In the genomic region with DNA sequence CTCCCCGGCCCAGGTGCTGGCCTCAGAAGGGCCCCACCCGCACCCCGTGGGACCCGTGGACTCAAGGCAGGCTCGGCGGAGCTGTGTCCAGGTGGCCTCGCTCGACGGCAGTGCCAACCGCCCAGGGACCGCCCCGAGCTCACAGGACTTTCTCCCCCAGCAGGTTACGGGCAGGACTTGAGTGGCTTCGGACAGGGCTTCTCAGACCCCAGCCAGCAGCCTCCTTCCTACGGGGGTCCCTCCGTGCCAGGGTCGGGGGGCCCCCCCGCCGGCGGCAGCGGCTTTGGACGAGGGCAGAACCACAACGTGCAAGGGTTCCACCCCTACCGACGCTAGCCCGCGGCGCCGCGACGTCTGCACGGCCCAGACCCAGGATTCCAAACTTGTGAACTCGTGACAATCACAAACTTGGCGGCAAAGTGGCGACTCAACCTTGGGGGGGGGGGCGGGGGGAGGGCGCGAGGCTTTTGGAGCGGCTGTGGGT, we compare ENCODE assay signal across 21 cellular contexts. TPM values are rescaled to one million over a fixed set of nuclear protein-coding genes. Genes with fewer than 3 reads are reported as not detected.
"Had no signal": no experiment of that assay in that cellular context is flagged by ENCODE, and none has a peak within 500 bp of the region (broad histone marks: within the 10 kb centered on the region; RNA-seq: fewer than 3 reads in every experiment).

No MANE protein-coding gene starts in this region.

- H3K4me3 Mint-ChIP-seq: naive thymus-derived CD4-positive, alpha-beta T cell; nephron progenitor cell; stimulated activated naive B cell treated with anti-CD40 and anti-IgM and Interleukin-4, amounts not matched to agents 10 μg/mL and 1 μg/mL and 100 μg/mL, for 72 hours; stimulated activated naive CD8-positive, alpha-beta T cell treated with anti-CD3 and anti-CD28 coated beads, Interleukin-15, amount 100 ng/mL, for 72 hours had no signal

- DNase-seq: colonic mucosa; dermis blood vessel endothelial cell; foreskin keratinocyte; kidney; left colon; mesendoderm; naive thymus-derived CD4-positive, alpha-beta T cell; nephron progenitor cell; spleen; stimulated activated CD4-positive, alpha-beta T cell treated with anti-CD3 and anti-CD28 coated beads, Interleukin-15, amount 100 ng/mL, for 24 hours; stimulated activated CD4-positive, alpha-beta T cell treated with anti-CD3 and anti-CD28 coated beads, Interleukin-1b, Interleukin-23, amount 100 ng/mL, for 48 hours; stimulated activated CD4-positive, alpha-beta T cell treated with anti-CD3 and anti-CD28 coated beads, Interleukin-4, amount 100 ng/mL, for 4 hours; stimulated activated naive B cell treated with anti-CD40 and anti-IgM and Interleukin-4, amounts not matched to agents 10 μg/mL and 1 μg/mL and 100 μg/mL, for 72 hours; stimulated activated naive CD8-positive, alpha-beta T cell treated with anti-CD3 and anti-CD28 coated beads, Interleukin-15, amount 100 ng/mL, for 72 hours; testis had no signal

- H3K27me3 Mint-ChIP-seq: naive thymus-derived CD4-positive, alpha-beta T cell; stimulated activated naive B cell treated with anti-CD40 and anti-IgM and Interleukin-4, amounts not matched to agents 10 μg/mL and 1 μg/mL and 100 μg/mL, for 72 hours; stimulated activated naive CD8-positive, alpha-beta T cell treated with anti-CD3 and anti-CD28 coated beads, Interleukin-15, amount 100 ng/mL, for 72 hours had no signal

- H3K27me3 ChIP-seq: colonic mucosa, foreskin keratinocyte, hepatocyte, spleen, testis, tibial nerve had no signal

- H3K9ac ChIP-seq: parathyroid adenoma had no signal

- H3K9me3 ChIP-seq: colonic mucosa, prostate gland, spleen, testis, tibial nerve had no signal

- ATAC-seq: foreskin keratinocyte; left colon; naive thymus-derived CD4-positive, alpha-beta T cell; sciatic nerve; stimulated activated naive B cell treated with anti-CD40 and anti-IgM and Interleukin-4, amounts not matched to agents 10 μg/mL and 1 μg/mL and 100 μg/mL, for 72 hours; stimulated activated naive CD8-positive, alpha-beta T cell treated with anti-CD3 and anti-CD28 coated beads, Interleukin-15, amount 100 ng/mL, for 72 hours had no signal

- FAIRE-seq: kidney had no signal

- H3K4me3 ChIP-seq: colonic mucosa, hepatocyte, prostate gland, spleen, testis, tibial nerve had no signal

- H3K27ac Mint-ChIP-seq: naive thymus-derived CD4-positive, alpha-beta T cell; stimulated activated naive B cell treated with anti-CD40 and anti-IgM and Interleukin-4, amounts not matched to agents 10 μg/mL and 1 μg/mL and 100 μg/mL, for 72 hours; stimulated activated naive CD8-positive, alpha-beta T cell treated with anti-CD3 and anti-CD28 coated beads, Interleukin-15, amount 100 ng/mL, for 72 hours had no signal

- H3K9me3 Mint-ChIP-seq: nephron progenitor cell; stimulated activated naive B cell treated with anti-CD40 and anti-IgM and Interleukin-4, amounts not matched to agents 10 μg/mL and 1 μg/mL and 100 μg/mL, for 72 hours; stimulated activated naive CD8-positive, alpha-beta T cell treated with anti-CD3 and anti-CD28 coated beads, Interleukin-15, amount 100 ng/mL, for 72 hours had no signal

- H3K4me2 ChIP-seq: hepatocyte had no signal

- H3K27ac ChIP-seq: colonic mucosa, foreskin keratinocyte, hepatocyte, parathyroid adenoma, prostate gland had no signal

- H3K4me1 ChIP-seq: foreskin keratinocyte had no signal

- H2AFZ ChIP-seq: hepatocyte, parathyroid adenoma had no signal

RNA-seq across cellular contexts. Expression of gene APC2, which starts 15.3 kb away (rescaled TPM):
- total RNA-seq: epithelial cell of proximal tubule had no signal
